2 cellular contexts compared by ENCODE assay signal in genomic region chr22:48517039-48518030, GRCh38.
TF ChIP-seq lines count a peak whose summit lies in the region.

No MANE protein-coding gene starts in this region.

TF ChIP-seq in A549, 52 proteins besides CTCF, POLR2A, EP300 and RAD21 (continued from another document):
- TF ChIP-seq RARB (CRISPR knock-in tag; IDR thresholded peaks at IDR 0.05) (no peak), CBX8 (IDR thresholded peaks at IDR 0.05) (no peak)

TF ChIP-seq in H1, 55 proteins besides CTCF, POLR2A, EP300 and RAD21 (continued from another document):
- TF ChIP-seq E2F6 (IDR thresholded peaks at IDR 0.05), result no peak
- TF ChIP-seq HDAC2 (IDR thresholded peaks at IDR 0.05; ENCODE audit: borderline replicate concordance in 1 of 2, low read depth in 2 of 2, low read length in 2 of 2), result no peak
